Comparison of ENCODE assay signal across 23 cellular contexts in the genomic region with DNA sequence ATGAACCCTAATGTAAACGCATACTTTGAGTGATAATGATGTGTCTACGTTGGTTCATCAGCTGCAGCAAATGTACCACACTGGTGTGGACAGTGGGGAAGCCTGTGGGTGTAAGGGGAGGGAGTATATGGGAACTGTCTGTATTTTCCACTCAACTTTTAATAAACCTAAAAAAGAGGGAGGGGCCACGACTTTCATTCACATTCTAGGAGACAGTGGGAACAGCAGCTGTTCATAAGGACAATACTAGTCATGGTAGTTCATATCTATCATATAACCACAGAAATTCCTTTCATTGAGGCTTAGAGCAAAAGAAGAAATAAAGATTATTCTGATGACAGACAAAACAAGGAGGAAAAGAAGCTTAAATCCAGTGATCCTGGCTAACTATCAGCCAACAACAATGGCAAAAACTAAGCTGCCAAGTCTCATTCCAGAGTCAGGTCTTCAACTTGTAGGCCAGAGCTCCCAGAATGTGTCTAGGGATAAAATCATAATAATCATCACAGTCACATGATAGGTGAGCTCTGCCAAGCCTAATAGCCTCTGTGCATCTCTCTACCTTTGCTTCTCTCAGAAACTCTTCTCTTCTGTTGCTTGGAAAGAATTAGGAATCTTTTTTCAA. TPM values are rescaled to one million over a fixed set of nuclear protein-coding genes. Genes with fewer than 3 reads are reported as not detected.
A peak's percentile ranks its signal among the peaks of the same experiment; 100 is the strongest.
DNase-seq lines count a peak whose midpoint lies in the region; ATAC-seq and TF ChIP-seq lines count a peak whose summit lies in the region.
"Had no signal": no experiment of that assay in that cellular context is flagged by ENCODE, and none has a peak within 500 bp of the region (broad histone marks: within the 10 kb centered on the region; RNA-seq: fewer than 3 reads in every experiment).

No MANE protein-coding gene starts in this region.

- no peaks in the 10 kb centered on the region for H3K27me3 ChIP-seq in CD4-positive, CD25-positive, alpha-beta regulatory T cell (ENCODE audit: control insufficient read depth, insufficient read depth, low read length)
- H3K27me3 ChIP-seq in osteoblast (ENCODE audit: insufficient read depth, low read length) (no peaks in the 10 kb centered on the region), A673 (replicated peaks; ENCODE audit: insufficient read depth, low read depth, low read length, poor library complexity) (no peaks in the 10 kb centered on the region), endodermal cell (ENCODE audit: control insufficient read depth, insufficient read depth, low read length, poor library complexity, severe bottlenecking) (no peaks in the 10 kb centered on the region)
- H3K27me3 ChIP-seq: foreskin keratinocyte, SJSA1, uterus had no signal

- no peaks in the 10 kb centered on the region for H3K9me3 Mint-ChIP-seq in CD4-positive, CD25-positive, alpha-beta regulatory T cell
- H3K9me3 Mint-ChIP-seq in WTC11, result no peaks in the 10 kb centered on the region
- no peaks in the 10 kb centered on the region for H3K9me3 Mint-ChIP-seq in endodermal cell
- H3K9me3 Mint-ChIP-seq: activated naive CD8-positive, alpha-beta T cell treated with anti-CD3 and anti-CD28 coated beads, Interleukin-2, amount 50 U/mL, for 24 hours had no signal

- WGBS in endodermal cell (ENCODE audit: insufficient coverage in 1 of 2, insufficient read length in 1 of 2), 2 experiments, result 91% methylated on average over 3 of the region's 3 CpGs; no CpG with 5 or more reads in 1 of the 2 experiments

- H3K4me3 ChIP-seq in CD4-positive, CD25-positive, alpha-beta regulatory T cell (ENCODE audit: low read depth, low read length), result no peak overlapping the region
- H3K4me3 ChIP-seq in osteoblast (ENCODE audit: insufficient read depth, low read length) (no peak overlapping the region), A673 (ENCODE audit: low read depth, low read length, poor library complexity, severe bottlenecking) (no peak overlapping the region), endodermal cell (ENCODE audit: low read length) (no peak overlapping the region)
- H3K4me3 ChIP-seq: PC-9, SJSA1, uterus had no signal

- CTCF ChIA-PET in WTC11 (lab: Charles Lee), result interaction anchor here (0.7 to 2.5 kb wide), 7 partner anchors 18 to 172 kb away, joined by 3 to 13 read pairs (median 3); no protein-coding TSS in a partner anchor
- CTCF ChIA-PET in A673 (lab: Charles Lee), result interaction anchor here (0.6 to 0.9 kb wide), 3 partner anchors 39 to 125 kb away, joined by 3 to 4 read pairs (median 4); no protein-coding TSS in a partner anchor

- no peak overlapping the region for H3K4me2 ChIP-seq in osteoblast (ENCODE audit: insufficient read depth, low read length)
- H3K4me2 ChIP-seq: PC-9 had no signal

- POLR2A ChIA-PET in WTC11 (lab: Charles Lee) (no interaction called here), A673 (lab: Charles Lee; ENCODE audit: low non-redundant PET) (no interaction called here)

- H3K9me3 ChIP-seq in CD4-positive, CD25-positive, alpha-beta regulatory T cell (ENCODE audit: control insufficient read depth in 2 of 2, low read length in 2 of 2), result no peaks in the 10 kb centered on the region
- H3K9me3 ChIP-seq in osteoblast (ENCODE audit: low read depth, low read length) (no peaks in the 10 kb centered on the region), A673 (ENCODE audit: low read depth, low read length, poor library complexity, severe bottlenecking) (no peaks in the 10 kb centered on the region), endodermal cell (ENCODE audit: control insufficient read depth, low read length) (no peaks in the 10 kb centered on the region)
- H3K9me3 ChIP-seq: Caco-2, SJSA1, uterus had no signal

- intact Hi-C loops in A673 (cut with micrococcal nuclease; ENCODE audit: unreplicated experiment), result no loop called here

- no peaks in the 10 kb centered on the region for H3K36me3 ChIP-seq in CD4-positive, CD25-positive, alpha-beta regulatory T cell (ENCODE audit: control insufficient read depth, insufficient read depth, low read length)
- H3K36me3 ChIP-seq in osteoblast (ENCODE audit: insufficient read depth, low read length) (no peaks in the 10 kb centered on the region), A673 (ENCODE audit: insufficient read depth, low read length, poor library complexity, severe bottlenecking) (no peaks in the 10 kb centered on the region), endodermal cell (ENCODE audit: control insufficient read depth, insufficient read depth, low read length) (peaks cover 15% of the 10 kb centered on the region)
- H3K36me3 ChIP-seq: SJSA1, uterus had no signal

- peaks cover 20% of the 10 kb centered on the region for H3K79me2 ChIP-seq in osteoblast (ENCODE audit: insufficient read depth, low read length)

- peaks cover 18% of the 10 kb centered on the region for H3K36me3 Mint-ChIP-seq in CD4-positive, CD25-positive, alpha-beta regulatory T cell
- H3K36me3 Mint-ChIP-seq in WTC11, result peaks cover 2% of the 10 kb centered on the region; the same call in 1 of the 2 replicates
- H3K36me3 Mint-ChIP-seq in endodermal cell (ENCODE audit: low read depth), result peaks cover 10% of the 10 kb centered on the region

- H3K9ac ChIP-seq in endodermal cell (ENCODE audit: extremely low read depth, low read length, poor library complexity, severe bottlenecking), result no peak overlapping the region

- ATAC-seq in CD4-positive, CD25-positive, alpha-beta regulatory T cell (ENCODE audit: low read depth in 2 of 2), result no peak
- no peak for ATAC-seq in WTC11
- ATAC-seq: activated naive CD8-positive, alpha-beta T cell treated with anti-CD3 and anti-CD28 coated beads, Interleukin-2, amount 50 U/mL, for 24 hours; foreskin keratinocyte; left cardiac atrium had no signal

- H4K20me1 ChIP-seq in osteoblast (ENCODE audit: insufficient read depth, low read length), result peaks cover 4% of the 10 kb centered on the region

- no TSS peak for BruUV-seq in A673 (replicated peaks; lab: Mats Ljungman, UMichigan)

- H3K27ac Mint-ChIP-seq in CD4-positive, CD25-positive, alpha-beta regulatory T cell, result peak overlapping the region; percentile 5 to 53 (median 33)
- peak overlapping the region; percentile 11 for H3K27ac Mint-ChIP-seq in WTC11
- H3K27ac Mint-ChIP-seq in endodermal cell, result no peak overlapping the region
- H3K27ac Mint-ChIP-seq: activated naive CD8-positive, alpha-beta T cell treated with anti-CD3 and anti-CD28 coated beads, Interleukin-2, amount 50 U/mL, for 24 hours had no signal

- no peak overlapping the region for H2AFZ ChIP-seq in osteoblast (ENCODE audit: low read length)
- H2AFZ ChIP-seq: PC-9 had no signal

- H3K4me1 ChIP-seq in CD4-positive, CD25-positive, alpha-beta regulatory T cell (ENCODE audit: control insufficient read depth, insufficient read depth, low read length, poor library complexity, severe bottlenecking), result peaks cover 10% of the 10 kb centered on the region
- H3K4me1 ChIP-seq in osteoblast (ENCODE audit: insufficient read depth, low read length), result peaks cover 15% of the 10 kb centered on the region
- H3K4me1 ChIP-seq in A673 (ENCODE audit: insufficient read depth, low read length, poor library complexity, severe bottlenecking), result peaks cover 18% of the 10 kb centered on the region
- H3K4me1 ChIP-seq in endodermal cell (ENCODE audit: control insufficient read depth, insufficient read depth, low read length), result peaks cover 11% of the 10 kb centered on the region
- H3K4me1 ChIP-seq: Caco-2, foreskin keratinocyte, uterus had no signal

- peaks cover 37 to 47% (median 46%) of the 10 kb centered on the region in 4 donors for H3K4me1 Mint-ChIP-seq in CD4-positive, CD25-positive, alpha-beta regulatory T cell
- H3K4me1 Mint-ChIP-seq in WTC11, result peaks cover 40% of the 10 kb centered on the region
- peaks cover 49% of the 10 kb centered on the region for H3K4me1 Mint-ChIP-seq in endodermal cell

- TF ChIP-seq CTCF in WTC11 (IDR thresholded peaks at IDR 0.05) (no peak), osteoblast (IDR thresholded peaks at IDR 0.05; ENCODE audit: extremely low read depth, low read depth, low read length) (no peak), A673 (conservative IDR thresholded peaks at IDR 0.05; ENCODE audit: low read depth, low read length) (no peak), endodermal cell (conservative IDR thresholded peaks at IDR 0.05) (no peak)

- no peak overlapping the region for H3K4me3 Mint-ChIP-seq in CD4-positive, CD25-positive, alpha-beta regulatory T cell
- H3K4me3 Mint-ChIP-seq in WTC11 (no peak overlapping the region), endodermal cell (no peak overlapping the region)
- H3K4me3 Mint-ChIP-seq: activated naive CD8-positive, alpha-beta T cell treated with anti-CD3 and anti-CD28 coated beads, Interleukin-2, amount 50 U/mL, for 24 hours had no signal

- no peak for DNase-seq in CD4-positive, CD25-positive, alpha-beta regulatory T cell
- DNase-seq in WTC11 (ENCODE audit: low spot score), result no peak
- peak; percentile 19 for DNase-seq in fibroblast of peridontal ligament (ENCODE audit: extremely low read depth)
- DNase-seq in osteoblast (ENCODE audit: insufficient read length, low spot score, missing footprints), result peak; percentile 73
- DNase-seq in A673 (ENCODE audit: low spot score), result no peak
- no peak for DNase-seq in stimulated activated CD4-positive, alpha-beta T cell treated with anti-CD3 and anti-CD28 coated beads, Interleukin-4, amount 100 ng/mL, for 1 hour
- DNase-seq in endodermal cell, result no peak
- no peak for DNase-seq in SW480 (ENCODE audit: low spot score)
- DNase-seq: activated CD4-positive, CD25-positive, alpha-beta regulatory T cell; activated naive CD8-positive, alpha-beta T cell treated with anti-CD3 and anti-CD28 coated beads, Interleukin-2, amount 50 U/mL, for 24 hours; Caco-2; central memory CD4-positive, alpha-beta T cell; foreskin keratinocyte; Karpas-422; left cardiac atrium; NCI-H1417; NCI-H748 treated with DMSO at 0.1 percent for 48 hours; PC-9; stimulated activated CD4-positive, alpha-beta T cell treated with anti-CD3 and anti-CD28 coated beads, Interleukin-2, amount 100 ng/mL, for 48 hours; substantia nigra; uterus had no signal

- no peaks in the 10 kb centered on the region for H3K27me3 Mint-ChIP-seq in CD4-positive, CD25-positive, alpha-beta regulatory T cell
- H3K27me3 Mint-ChIP-seq in WTC11 (ENCODE audit: low read depth) (no peaks in the 10 kb centered on the region; the same call in 1 of the 2 replicates), endodermal cell (ENCODE audit: insufficient read depth) (no peaks in the 10 kb centered on the region)
- H3K27me3 Mint-ChIP-seq: activated naive CD8-positive, alpha-beta T cell treated with anti-CD3 and anti-CD28 coated beads, Interleukin-2, amount 50 U/mL, for 24 hours had no signal

- H3K27ac ChIP-seq in CD4-positive, CD25-positive, alpha-beta regulatory T cell (ENCODE audit: insufficient read depth, low read length, poor library complexity, severe bottlenecking), result no peak overlapping the region
- H3K27ac ChIP-seq in osteoblast (ENCODE audit: low read depth, low read length) (peak overlapping the region; percentile 3), A673 (ENCODE audit: low read depth, low read length, poor library complexity, severe bottlenecking) (no peak overlapping the region), endodermal cell (ENCODE audit: low read depth, low read length) (no peak overlapping the region)
- H3K27ac ChIP-seq: foreskin keratinocyte, PC-9, SJSA1 had no signal

RNA-seq across cellular contexts. Expression of a gene that starts 59.4 kb away (rescaled TPM):
- 2.8 TPM for total RNA-seq in CD4-positive, CD25-positive, alpha-beta regulatory T cell
- polyA plus RNA-seq in CD4-positive, CD25-positive, alpha-beta regulatory T cell, result 1 to 10 TPM in 1 of 4 donors, under 1 TPM in 2, not detected in 1; 0.15 to 1.1 (median 0.84) TPM
- total RNA-seq in WTC11 (2021) (0.62 to 0.85 TPM (median 0.62 TPM) in 3 replicates), osteoblast (0.29 and 0.36 TPM in 2 replicates), A673 (2021) (0.68 TPM in 1 of 2 replicates, not detected in the other), endodermal cell (under 1 TPM in 1 of 2 donors, not detected in 1; 0.46 TPM)
- 0.28 TPM for polyA plus RNA-seq in endodermal cell (2013, experiment 1 of 2)
- polyA plus RNA-seq in endodermal cell (2013, experiment 2 of 2), result 0.25 TPM
- total RNA-seq: Daoy, foreskin keratinocyte had no signal
- polyA plus RNA-seq: foreskin keratinocyte had no signal

Comparison
In these comparisons a context has a peak if more than half of its experiments do, and no peak if none do; other contexts are left out.
1. DNase-seq: peak in fibroblast of peridontal ligament (single experiment) and osteoblast (single experiment); none in CD4-positive, CD25-positive, alpha-beta regulatory T cell (0 of 3), WTC11 (single experiment), A673 (single experiment), stimulated activated CD4-positive, alpha-beta T cell treated with anti-CD3 and anti-CD28 coated beads, Interleukin-4, amount 100 ng/mL, for 1 hour (single experiment), endodermal cell (single experiment) and SW480 (single experiment).